In genomic region chr16:88747588-88748301, GRCh38 we compare ENCODE assay signal across 8 cellular contexts. TPM values are rescaled to one million over a fixed set of nuclear protein-coding genes. Genes with fewer than 3 reads are reported as not detected.
DNase-seq lines count a peak whose midpoint lies in the region; ATAC-seq and TF ChIP-seq lines count a peak whose summit lies in the region.

No MANE protein-coding gene starts in this region.

- peak; percentile 29; the same call in 2 of the 3 replicates for ATAC-seq in SK-N-SH treated with all-trans-retinoic acid at 6 μM for 48 hours
- ATAC-seq in stimulated activated naive CD8-positive, alpha-beta T cell treated with anti-CD3 and anti-CD28 coated beads, Interleukin-15, amount 100 ng/mL, for 72 hours = peak; percentile 45
- no peak for ATAC-seq in HG03108 (IDR thresholded peaks at IDR 0.05; ENCODE audit: unreplicated experiment)
- ATAC-seq in HG03159 (IDR thresholded peaks at IDR 0.05; ENCODE audit: unreplicated experiment) = no peak

- peaks cover 42% of the 10 kb centered on the region for H3K36me3 Mint-ChIP-seq in Caco-2 (ENCODE audit: insufficient read depth, unreplicated experiment)

- POLR2A ChIA-PET in Caco-2 (lab: Charles Lee) = no interaction called here

- H3K4me1 Mint-ChIP-seq in Caco-2 (ENCODE audit: low read depth, unreplicated experiment) = no peaks in the 10 kb centered on the region
- peaks cover 38% of the 10 kb centered on the region for H3K4me1 Mint-ChIP-seq in stimulated activated naive CD8-positive, alpha-beta T cell treated with anti-CD3 and anti-CD28 coated beads, Interleukin-15, amount 100 ng/mL, for 72 hours

- no peaks in the 10 kb centered on the region for H3K27me3 ChIP-seq in Caco-2 (replicated peaks; ENCODE audit: control insufficient read depth, insufficient read depth, low read length)

- H3K4me3 ChIP-seq in Caco-2 (ENCODE audit: low read depth, low read length) = no peak overlapping the region
- H3K4me3 ChIP-seq in epithelial cell of proximal tubule (ENCODE audit: low read depth, low read length) = no peak overlapping the region

- BruUV-seq in Caco-2 (replicated peaks; lab: Mats Ljungman, UMichigan) = no TSS peak

- H3K27me3 Mint-ChIP-seq in Caco-2 (ENCODE audit: insufficient read depth, unreplicated experiment) = no peaks in the 10 kb centered on the region
- no peaks in the 10 kb centered on the region for H3K27me3 Mint-ChIP-seq in stimulated activated naive CD8-positive, alpha-beta T cell treated with anti-CD3 and anti-CD28 coated beads, Interleukin-15, amount 100 ng/mL, for 72 hours

- DNase-seq in Caco-2 (peak; percentile 80 to 85), HK-2 (ENCODE audit: unreplicated experiment) (peak; percentile 60), epithelial cell of proximal tubule (ENCODE audit: low read depth) (no peak), NK-92 (lab: John Stamatoyannopoulos, UW; ENCODE audit: unreplicated experiment) (no peak)
- DNase-seq in stimulated activated naive CD8-positive, alpha-beta T cell treated with anti-CD3 and anti-CD28 coated beads, Interleukin-15, amount 100 ng/mL, for 72 hours = peak; percentile 49 to 60

- peaks cover 4% of the 10 kb centered on the region; the same call in 1 of the 2 replicates for H3K4me1 ChIP-seq in Caco-2

- H3K27ac Mint-ChIP-seq in Caco-2 (ENCODE audit: unreplicated experiment) = no peak overlapping the region
- H3K27ac Mint-ChIP-seq in stimulated activated naive CD8-positive, alpha-beta T cell treated with anti-CD3 and anti-CD28 coated beads, Interleukin-15, amount 100 ng/mL, for 72 hours = no peak overlapping the region

- CTCF ChIA-PET in Caco-2 (lab: Charles Lee) = interaction anchor here (1.3 kb wide), 2 partner anchors 11 to 37 kb away, joined by 3 to 9 read pairs; partner anchors contain the start of gene PIEZO1

- intact Hi-C loops in Caco-2 (cut with micrococcal nuclease; ENCODE audit: unreplicated experiment) = no loop called here

- H3K9me3 Mint-ChIP-seq in Caco-2 (ENCODE audit: unreplicated experiment) = no peaks in the 10 kb centered on the region
- H3K9me3 Mint-ChIP-seq in stimulated activated naive CD8-positive, alpha-beta T cell treated with anti-CD3 and anti-CD28 coated beads, Interleukin-15, amount 100 ng/mL, for 72 hours = no peaks in the 10 kb centered on the region

- H3K36me3 ChIP-seq in Caco-2 (ENCODE audit: control insufficient read depth, insufficient read depth, low read length) = no peaks in the 10 kb centered on the region; the same call in 1 of the 2 replicates

- H3K9me3 ChIP-seq in Caco-2 = no peaks in the 10 kb centered on the region

- TF ChIP-seq CTCF in Caco-2 (IDR thresholded peaks at IDR 0.05; ENCODE audit: insufficient read depth in 1 of 2, low read depth in 1 of 2, low read length in 1 of 2, severe bottlenecking in 1 of 2, unreplicated experiment in 1 of 2) (peak; percentile 73 to 77), epithelial cell of proximal tubule (conservative IDR thresholded peaks at IDR 0.05; ENCODE audit: low read depth, low read length) (peak; percentile 42)

- no peak overlapping the region for H3K4me3 Mint-ChIP-seq in Caco-2 (ENCODE audit: unreplicated experiment)
- H3K4me3 Mint-ChIP-seq in stimulated activated naive CD8-positive, alpha-beta T cell treated with anti-CD3 and anti-CD28 coated beads, Interleukin-15, amount 100 ng/mL, for 72 hours = no peak overlapping the region

TF ChIP-seq in SK-N-SH treated with all-trans-retinoic acid at 6 μM for 48 hours, 23 proteins besides CTCF, POLR2A, EP300 and RAD21:
- TF ChIP-seq ZNF565 (CRISPR knock-in tag; conservative IDR thresholded peaks at IDR 0.05; ENCODE audit: low read depth) (no peak), ARNTL (CRISPR knock-in tag; IDR thresholded peaks at IDR 0.05; ENCODE audit: borderline replicate concordance, low read depth) (no peak), TOX (CRISPR knock-in tag; IDR thresholded peaks at IDR 0.05; ENCODE audit: borderline replicate concordance) (no peak), ESRRG (CRISPR knock-in tag; IDR thresholded peaks at IDR 0.05) (no peak), BACH2 (CRISPR knock-in tag; IDR thresholded peaks at IDR 0.05; ENCODE audit: borderline replicate concordance) (no peak), ZFP3 (CRISPR knock-in tag; IDR thresholded peaks at IDR 0.05) (no peak), TCF4 (CRISPR knock-in tag; IDR thresholded peaks at IDR 0.05; ENCODE audit: borderline replicate concordance) (no peak), GLIS3 (CRISPR knock-in tag; IDR thresholded peaks at IDR 0.05) (no peak)
- TF ChIP-seq, protein P1, sequence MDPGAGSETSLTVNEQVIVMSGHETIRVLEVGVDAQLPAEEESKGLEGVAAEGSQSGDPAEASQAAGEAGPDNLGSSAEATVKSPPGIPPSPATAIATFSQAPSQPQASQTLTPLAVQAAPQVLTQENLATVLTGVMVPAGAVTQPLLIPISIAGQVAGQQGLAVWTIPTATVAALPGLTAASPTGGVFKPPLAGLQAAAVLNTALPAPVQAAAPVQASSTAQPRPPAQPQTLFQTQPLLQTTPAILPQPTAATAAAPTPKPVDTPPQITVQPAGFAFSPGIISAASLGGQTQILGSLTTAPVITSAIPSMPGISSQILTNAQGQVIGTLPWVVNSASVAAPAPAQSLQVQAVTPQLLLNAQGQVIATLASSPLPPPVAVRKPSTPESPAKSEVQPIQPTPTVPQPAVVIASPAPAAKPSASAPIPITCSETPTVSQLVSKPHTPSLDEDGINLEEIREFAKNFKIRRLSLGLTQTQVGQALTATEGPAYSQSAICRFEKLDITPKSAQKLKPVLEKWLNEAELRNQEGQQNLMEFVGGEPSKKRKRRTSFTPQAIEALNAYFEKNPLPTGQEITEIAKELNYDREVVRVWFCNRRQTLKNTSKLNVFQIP (CRISPR knock-in tag; IDR thresholded peaks at IDR 0.05; ENCODE audit: borderline replicate concordance, low read depth) = no peak
- TF ChIP-seq, protein P2, sequence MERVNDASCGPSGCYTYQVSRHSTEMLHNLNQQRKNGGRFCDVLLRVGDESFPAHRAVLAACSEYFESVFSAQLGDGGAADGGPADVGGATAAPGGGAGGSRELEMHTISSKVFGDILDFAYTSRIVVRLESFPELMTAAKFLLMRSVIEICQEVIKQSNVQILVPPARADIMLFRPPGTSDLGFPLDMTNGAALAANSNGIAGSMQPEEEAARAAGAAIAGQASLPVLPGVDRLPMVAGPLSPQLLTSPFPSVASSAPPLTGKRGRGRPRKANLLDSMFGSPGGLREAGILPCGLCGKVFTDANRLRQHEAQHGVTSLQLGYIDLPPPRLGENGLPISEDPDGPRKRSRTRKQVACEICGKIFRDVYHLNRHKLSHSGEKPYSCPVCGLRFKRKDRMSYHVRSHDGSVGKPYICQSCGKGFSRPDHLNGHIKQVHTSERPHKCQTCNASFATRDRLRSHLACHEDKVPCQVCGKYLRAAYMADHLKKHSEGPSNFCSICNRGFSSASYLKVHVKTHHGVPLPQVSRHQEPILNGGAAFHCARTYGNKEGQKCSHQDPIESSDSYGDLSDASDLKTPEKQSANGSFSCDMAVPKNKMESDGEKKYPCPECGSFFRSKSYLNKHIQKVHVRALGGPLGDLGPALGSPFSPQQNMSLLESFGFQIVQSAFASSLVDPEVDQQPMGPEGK (CRISPR knock-in tag; IDR thresholded peaks at IDR 0.05; ENCODE audit: borderline replicate concordance) = no peak

RNA-seq across cellular contexts. Expression of gene PIEZO1, which starts 37.3 kb away (rescaled TPM):
- total RNA-seq in Caco-2 (2022) (248 and 284 TPM in 2 replicates), epithelial cell of proximal tubule (245 and 246 TPM in 2 replicates)

RNA-seq across cellular contexts. Expression of gene CTU2, which starts 41.4 kb away (rescaled TPM):
- total RNA-seq in Caco-2 (2022) (44.3 and 54.9 TPM in 2 replicates), epithelial cell of proximal tubule (9.3 and 26.6 TPM in 2 replicates)

RNA-seq across cellular contexts. Expression of gene RNF166, which starts 41.5 kb away (rescaled TPM):
- total RNA-seq in Caco-2 (2022) (37.3 and 40.4 TPM in 2 replicates), epithelial cell of proximal tubule (29.7 and 32.8 TPM in 2 replicates)

RNA-seq across cellular contexts. Expression of gene CDT1, which starts 55.8 kb away (rescaled TPM):
- total RNA-seq in Caco-2 (2022) = 97.7 and 98.0 TPM in 2 replicates
- total RNA-seq in epithelial cell of proximal tubule = 76.2 and 88.5 TPM in 2 replicates

Comparison
In these comparisons a context has a peak if more than half of its experiments do, and no peak if none do; other contexts are left out.
1. DNase-seq: peak in Caco-2 (2 of 2), HK-2 (single experiment) and stimulated activated naive CD8-positive, alpha-beta T cell treated with anti-CD3 and anti-CD28 coated beads, Interleukin-15, amount 100 ng/mL, for 72 hours (2 of 2); none in epithelial cell of proximal tubule (single experiment) and NK-92 (single experiment).
2. ATAC-seq: peak in SK-N-SH treated with all-trans-retinoic acid at 6 μM for 48 hours (single experiment) and stimulated activated naive CD8-positive, alpha-beta T cell treated with anti-CD3 and anti-CD28 coated beads, Interleukin-15, amount 100 ng/mL, for 72 hours (single experiment); none in HG03108 (single experiment) and HG03159 (single experiment).